Comparison of ENCODE assay signal across 12 cellular contexts in the genomic region with DNA sequence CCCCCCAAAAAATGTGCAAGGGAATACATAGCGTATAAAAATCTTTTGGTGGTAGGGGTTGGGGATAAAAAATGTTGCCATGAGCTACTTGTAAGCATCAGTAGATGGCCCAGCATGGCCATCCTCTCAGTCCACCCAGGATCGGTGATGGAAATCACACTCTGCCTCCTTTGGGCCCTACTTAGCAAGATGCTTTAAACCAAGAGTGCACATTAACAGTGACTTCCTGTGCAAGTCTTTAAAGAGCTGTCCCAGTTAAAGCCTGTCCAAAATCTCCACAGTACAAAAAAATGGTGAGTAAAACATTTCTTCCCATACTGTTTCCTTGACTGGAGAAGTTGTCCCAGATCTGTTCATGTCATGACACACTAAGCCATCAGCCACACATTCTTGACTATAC. TPM values are rescaled to one million over a fixed set of nuclear protein-coding genes. Genes with fewer than 3 reads are reported as not detected.
DNase-seq lines count a peak whose midpoint lies in the region; ATAC-seq and TF ChIP-seq lines count a peak whose summit lies in the region.
"Had no signal": no experiment of that assay in that cellular context is flagged by ENCODE, and none has a peak within 500 bp of the region (broad histone marks: within the 10 kb centered on the region; RNA-seq: fewer than 3 reads in every experiment).

No MANE protein-coding gene starts in this region.

- H3K4me1 ChIP-seq in MM.1S (ENCODE audit: low read length) (peaks cover 34% of the 10 kb centered on the region), vagina (peaks cover 24% of the 10 kb centered on the region)

- intact Hi-C loops in left ventricle myocardium superior (cut with micrococcal nuclease): no loop called here
- intact Hi-C loops in cardiac septum (cut with DNase I): no loop called here
- intact Hi-C loops in vagina (cut with DNase I): no loop called here

- peaks cover 100% of the 10 kb centered on the region for H3K79me2 ChIP-seq in MM.1S (ENCODE audit: low read length)

- H3K4me3 ChIP-seq in MM.1S (ENCODE audit: low read length): peak overlapping the region; percentile 54
- no peak overlapping the region for H3K4me3 ChIP-seq in vagina

- H3K4me3 Mint-ChIP-seq in central memory CD8-positive, alpha-beta T cell: peak overlapping the region; percentile 78

- TF ChIP-seq CTCF in MM.1S (IDR thresholded peaks at IDR 0.05; ENCODE audit: low read length) (no peak), vagina (IDR thresholded peaks at IDR 0.05) (no peak)

- in situ Hi-C loops in G401 (cut with HindIII; ENCODE audit: low sequenced_read_pairs): no loop called here

- no peaks in the 10 kb centered on the region for H3K9me3 Mint-ChIP-seq in central memory CD8-positive, alpha-beta T cell

- H3K36me3 Mint-ChIP-seq in central memory CD8-positive, alpha-beta T cell (ENCODE audit: insufficient read depth): peaks cover 21% of the 10 kb centered on the region

- H3K27me3 Mint-ChIP-seq in central memory CD8-positive, alpha-beta T cell: no peaks in the 10 kb centered on the region

- DNase-seq in left ventricle myocardium superior (no peak), cardiac septum (ENCODE audit: low spot score) (no peak), MM.1S (peak; percentile 24), vagina (ENCODE audit: extremely low spot score in 2 of 2) (no peak), NCI-H774 (lab: John Stamatoyannopoulos, UW) (no peak), G401 (ENCODE audit: low spot score) (no peak), NCI-H510A treated with DMSO at 0.1 percent for 48 hours (lab: John Stamatoyannopoulos, UW) (no peak)
- no peak for DNase-seq in central memory CD8-positive, alpha-beta T cell (ENCODE audit: low spot score in 2 of 2)
- DNase-seq: AML-193, kidney glomerular epithelial cell, NCI-H1417 treated with DMSO at 0.1 percent for 48 hours had no signal

- no peaks in the 10 kb centered on the region for H3K27me3 ChIP-seq in MM.1S (replicated peaks; ENCODE audit: insufficient read depth, low read length)
- H3K27me3 ChIP-seq in vagina: no peaks in the 10 kb centered on the region

- H3K9ac ChIP-seq in MM.1S (ENCODE audit: low read length): peak overlapping the region; percentile 63; the same call in 1 of the 2 replicates

- ATAC-seq in left ventricle myocardium superior: peak; percentile 19
- peak; percentile 26 for ATAC-seq in central memory CD8-positive, alpha-beta T cell (replicated peaks; ENCODE audit: extremely low read depth, poor library complexity, severe bottlenecking)

- no peaks in the 10 kb centered on the region for H3K9me2 ChIP-seq in MM.1S (replicated peaks; ENCODE audit: insufficient read depth, low read length)

- peaks cover 86% of the 10 kb centered on the region for H3K4me1 Mint-ChIP-seq in central memory CD8-positive, alpha-beta T cell

- H4K20me1 ChIP-seq in MM.1S (ENCODE audit: insufficient read depth, low read length): no peaks in the 10 kb centered on the region

- peak overlapping the region; percentile 98 for H3K4me2 ChIP-seq in MM.1S (ENCODE audit: low read depth, low read length)

- 0 out of 2 replicates have a peak, but pooled peaks cover under 1% of the 10 kb centered on the region for H3K36me3 ChIP-seq in MM.1S (replicated peaks; ENCODE audit: insufficient read depth, low read length)
- no peaks in the 10 kb centered on the region for H3K36me3 ChIP-seq in vagina

- no peak overlapping the region for H2AFZ ChIP-seq in MM.1S (ENCODE audit: low read length)

- peak overlapping the region; percentile 86; the same call in 1 of the 2 replicates for H3K27ac ChIP-seq in MM.1S (ENCODE audit: low read length)
- H3K27ac ChIP-seq in vagina: peak overlapping the region; percentile 72
- H3K27ac ChIP-seq: VCaP had no signal

- no peak for TF ChIP-seq POLR2A in vagina (IDR thresholded peaks at IDR 0.05)

- H3F3A ChIP-seq in MM.1S (ENCODE audit: insufficient read depth, low read length): peaks cover 25% of the 10 kb centered on the region

- no peaks in the 10 kb centered on the region for H3K9me3 ChIP-seq in MM.1S (replicated peaks; ENCODE audit: insufficient read depth, low read length)
- no peaks in the 10 kb centered on the region for H3K9me3 ChIP-seq in vagina

- peak overlapping the region; percentile 93 for H3K27ac Mint-ChIP-seq in central memory CD8-positive, alpha-beta T cell (ENCODE audit: low read depth)

RNA-seq across cellular contexts. Expression of a gene that starts 18.0 kb away (rescaled TPM):
- 6.9 TPM for total RNA-seq in left ventricle myocardium superior
- total RNA-seq in cardiac septum: 6.4 TPM
- total RNA-seq in vagina: 46.4 TPM
- not detected in 2 replicates for total RNA-seq in G401 (2014; rRNA removed; shearing (Covaris generic))
